ENCODE assay signal across 8 cellular contexts in the genomic region with DNA sequence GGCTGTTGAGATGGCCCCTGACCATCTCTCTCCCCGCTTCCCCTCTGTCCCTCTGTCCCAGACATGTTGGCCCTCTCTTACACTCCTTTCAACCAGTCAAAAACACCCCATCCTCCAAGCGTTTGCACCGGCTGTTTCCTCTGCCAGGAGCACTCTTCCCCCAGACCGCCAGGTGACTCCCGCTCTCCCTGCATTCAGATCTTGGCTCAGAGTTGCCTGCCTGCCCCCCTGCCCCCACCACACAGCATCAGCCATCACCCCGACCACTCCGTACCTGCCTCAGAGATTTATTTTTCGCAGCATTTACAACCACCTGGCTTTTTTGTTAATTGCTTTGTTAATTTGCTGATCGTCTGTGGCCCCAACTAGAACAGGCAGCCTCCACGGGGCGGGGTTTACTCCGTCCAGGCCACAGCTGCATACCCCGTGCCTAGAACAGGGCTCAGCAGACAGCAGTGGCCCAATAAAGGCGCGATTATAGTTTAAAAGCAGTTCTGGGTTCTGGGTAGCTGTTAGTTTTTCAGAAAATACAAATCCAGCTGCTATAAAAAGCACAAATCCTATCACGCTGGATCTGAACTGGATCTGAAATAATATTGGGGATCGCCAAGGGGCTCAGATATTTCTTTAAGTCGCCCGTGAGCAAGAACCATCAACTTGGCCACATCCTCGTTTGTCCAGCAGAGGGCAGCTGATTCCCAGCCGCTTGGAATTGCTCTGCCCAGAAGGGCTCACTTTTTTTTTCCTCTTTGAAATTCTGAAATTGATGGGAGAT.
A peak's percentile ranks its signal among the peaks of the same experiment; 100 is the strongest.
DNase-seq lines count a peak whose midpoint lies in the region; ATAC-seq and TF ChIP-seq lines count a peak whose summit lies in the region.

No MANE protein-coding gene starts in this region.

- no peak for ATAC-seq in activated CD4-positive, CD25-positive, alpha-beta regulatory T cell treated with anti-CD3 and anti-CD28 coated beads, Interleukin-2, amount 50 U/mL, for 24 hours

- TF ChIP-seq POLR2A in Peyer's patch (IDR thresholded peaks at IDR 0.05) (no peak), spleen (IDR thresholded peaks at IDR 0.05) (no peak)

- DNase-seq in COLO829 (ENCODE audit: low spot score) (peak; percentile 47), HL-60 (ENCODE audit: low read depth in 1 of 2, low spot score in 1 of 2) (peak in 1 of 2 experiments; percentile 16), Peyer's patch (peak; percentile 36 to 84 (median 65)), astrocyte of the hippocampus (ENCODE audit: low read depth, low spot score) (peak; percentile 82), iPS DF 6.9 (ENCODE audit: low read depth, low spot score) (peak; percentile 50), spleen (peak; percentile 71), NK-92 (lab: John Stamatoyannopoulos, UW; ENCODE audit: unreplicated experiment) (no peak)

- no peaks in the 10 kb centered on the region for H3K4me1 ChIP-seq in Peyer's patch
- peaks cover 6% of the 10 kb centered on the region; the same call in 1 of the 2 replicates for H3K4me1 ChIP-seq in iPS DF 6.9 (ENCODE audit: control insufficient read depth, insufficient read depth, low read length)
- peaks cover 0 to 44% (median 15%) of the 10 kb centered on the region in 6 donors for H3K4me1 ChIP-seq in spleen

- no peaks in the 10 kb centered on the region for H3K9me3 ChIP-seq in Peyer's patch
- no peaks in the 10 kb centered on the region for H3K9me3 ChIP-seq in iPS DF 6.9 (ENCODE audit: control insufficient read depth, insufficient read depth, low read length)
- no peaks in the 10 kb centered on the region for H3K9me3 ChIP-seq in spleen

- H3K27ac ChIP-seq in HL-60 (replicated peaks) (no peak overlapping the region), Peyer's patch (no peak overlapping the region), iPS DF 6.9 (ENCODE audit: low read length) (no peak overlapping the region), spleen (no peak overlapping the region)

- peak; percentile 33 for TF ChIP-seq CTCF in HL-60 (IDR thresholded peaks at IDR 0.05; ENCODE audit: insufficient read depth, low read length)
- TF ChIP-seq CTCF in Peyer's patch (IDR thresholded peaks at IDR 0.05) = peak; percentile 45 to 72 (median 64)
- TF ChIP-seq CTCF in spleen (IDR thresholded peaks at IDR 0.05 in 8 of 11, conservative IDR thresholded peaks at IDR 0.05 in 3 of 11) = peak in 10 of 11 experiments; percentile 10 to 82 (median 70)

- WGBS in iPS DF 6.9 (ENCODE audit: insufficient coverage, insufficient read length) = no CpG with 5 or more reads among the region's 21 CpGs
- 48 to 57% (median 53%) methylated on average over 21 of the region's 21 CpGs for WGBS in spleen, 5 donors

- H3K36me3 ChIP-seq in Peyer's patch = no peaks in the 10 kb centered on the region
- no peaks in the 10 kb centered on the region for H3K36me3 ChIP-seq in iPS DF 6.9 (ENCODE audit: control insufficient read depth, insufficient read depth, low read length)
- no peaks in the 10 kb centered on the region for H3K36me3 ChIP-seq in spleen

- intact Hi-C loops in spleen (cut with DNase I; ENCODE audit: low total_unique reads) = loop anchor here (5.0 to 10.0 kb wide), 2 partner anchors 272 to 450 kb away; no protein-coding TSS in a partner anchor

- no peak overlapping the region for H3K4me3 ChIP-seq in HL-60 (replicated peaks; ENCODE audit: insufficient read depth, low read length)
- no peak overlapping the region for H3K4me3 ChIP-seq in Peyer's patch
- no peak overlapping the region for H3K4me3 ChIP-seq in iPS DF 6.9 (ENCODE audit: low read length)
- H3K4me3 ChIP-seq in spleen = no peak overlapping the region

- H3K27me3 ChIP-seq in HL-60 (ENCODE audit: insufficient read depth, poor library complexity, severe bottlenecking) = no peaks in the 10 kb centered on the region
- H3K27me3 ChIP-seq in Peyer's patch = no peaks in the 10 kb centered on the region
- H3K27me3 ChIP-seq in iPS DF 6.9 (ENCODE audit: control insufficient read depth, insufficient read depth, low read length) = no peaks in the 10 kb centered on the region
- peaks cover 0 to 57% (median 0%) of the 10 kb centered on the region in 7 donors for H3K27me3 ChIP-seq in spleen (replicated peaks in 1 of 7)
